Comparison of ENCODE assay signal across 18 cellular contexts in the genomic region with DNA sequence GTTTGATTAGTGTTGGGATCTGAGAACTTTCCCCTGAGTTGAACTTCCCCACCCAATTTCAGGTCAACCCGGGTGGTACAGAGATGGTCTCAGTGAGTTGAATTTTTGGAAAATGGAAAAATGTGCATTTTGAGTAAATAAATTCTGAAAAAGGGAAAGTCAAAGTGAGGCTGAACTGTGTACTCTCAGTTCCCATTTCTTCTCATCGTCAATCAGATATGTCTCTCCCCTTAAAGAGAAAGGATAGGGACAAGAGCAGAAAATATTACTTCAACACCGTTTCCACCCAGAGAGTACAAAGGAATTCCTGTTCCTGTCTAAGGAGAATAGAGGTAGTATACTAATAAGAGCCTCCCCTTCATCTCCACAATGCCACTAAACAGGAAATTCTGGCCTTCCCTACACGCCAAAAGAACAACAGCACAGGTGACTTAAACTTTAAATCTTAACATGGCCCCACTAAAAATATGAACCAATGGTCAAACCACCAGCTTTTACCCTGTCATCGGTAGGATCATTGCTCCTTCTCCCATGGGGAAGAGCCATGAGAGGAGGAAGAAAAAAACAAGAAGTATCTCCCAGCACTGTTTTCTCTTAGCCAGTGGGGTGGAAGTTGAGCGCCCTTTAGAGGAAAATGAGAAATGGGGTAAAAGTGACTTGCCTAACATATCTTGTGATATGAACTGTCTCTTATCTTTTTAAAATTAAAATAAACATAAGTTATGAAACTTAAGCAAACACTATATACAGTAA. TPM values are rescaled to one million over a fixed set of nuclear protein-coding genes. Genes with fewer than 3 reads are reported as not detected.
DNase-seq lines count a peak whose midpoint lies in the region; ATAC-seq and TF ChIP-seq lines count a peak whose summit lies in the region.
"Had no signal": no experiment of that assay in that cellular context is flagged by ENCODE, and none has a peak within 500 bp of the region (broad histone marks: within the 10 kb centered on the region; RNA-seq: fewer than 3 reads in every experiment).

No MANE protein-coding gene starts in this region.

- no peak for TF ChIP-seq CTCF in lower lobe of right lung (IDR thresholded peaks at IDR 0.05)
- no peak for TF ChIP-seq CTCF in RWPE1 (conservative IDR thresholded peaks at IDR 0.05; ENCODE audit: low read depth)

- ATAC-seq in GM18511 (IDR thresholded peaks at IDR 0.05; ENCODE audit: unreplicated experiment) (peak; percentile 68), lower lobe of right lung (peak; percentile 54 to 62), GM19023 (IDR thresholded peaks at IDR 0.05; ENCODE audit: unreplicated experiment) (no peak)
- ATAC-seq: GM23338 had no signal

- H3K27ac Mint-ChIP-seq in activated CD4-positive, alpha-beta T cell treated with anti-CD3 and anti-CD28 coated beads, Interleukin-2, amount 10 ng/mL, durations not matched to agents 24 days and 14 days, result no peak overlapping the region
- H3K27ac Mint-ChIP-seq: CD8-positive, alpha-beta memory T cell; GM23338 had no signal

- H3K4me1 Mint-ChIP-seq in activated CD4-positive, alpha-beta T cell treated with anti-CD3 and anti-CD28 coated beads, Interleukin-2, amount 10 ng/mL, durations not matched to agents 24 days and 14 days, result no peaks in the 10 kb centered on the region
- H3K4me1 Mint-ChIP-seq: CD8-positive, alpha-beta memory T cell had no signal

- H3K4me3 ChIP-seq in lower lobe of right lung, result no peak overlapping the region
- H3K4me3 ChIP-seq: GM23338 had no signal

- DNase-seq in CD1c-positive myeloid dendritic cell (ENCODE audit: extremely low spot score) (peak; percentile 19), MV-4-11 (lab: John Stamatoyannopoulos, UW) (peak; percentile 6), lower lobe of right lung (no peak), RWPE1 (ENCODE audit: low spot score) (no peak)
- no peak for DNase-seq in activated CD4-positive, alpha-beta T cell treated with anti-CD3 and anti-CD28 coated beads, Interleukin-2, amount 10 ng/mL, durations not matched to agents 24 days and 14 days
- DNase-seq: BE2C; Caco-2; CD8-positive, alpha-beta memory T cell; DMS53; GF-D8; H7; IMR-90; KBM-7 had no signal

- no peaks in the 10 kb centered on the region for H3K9me3 Mint-ChIP-seq in activated CD4-positive, alpha-beta T cell treated with anti-CD3 and anti-CD28 coated beads, Interleukin-2, amount 10 ng/mL, durations not matched to agents 24 days and 14 days
- H3K9me3 Mint-ChIP-seq: CD8-positive, alpha-beta memory T cell; GM23338 had no signal

- H3K4me3 Mint-ChIP-seq in activated CD4-positive, alpha-beta T cell treated with anti-CD3 and anti-CD28 coated beads, Interleukin-2, amount 10 ng/mL, durations not matched to agents 24 days and 14 days, result no peak overlapping the region
- H3K4me3 Mint-ChIP-seq: CD8-positive, alpha-beta memory T cell; GM23338 had no signal

- H3K27ac ChIP-seq in lower lobe of right lung, result no peak overlapping the region
- no peak overlapping the region for H3K27ac ChIP-seq in RWPE1
- H3K27ac ChIP-seq: C4-2B had no signal

- no peaks in the 10 kb centered on the region for H3K27me3 ChIP-seq in lower lobe of right lung (ENCODE audit: low read depth)
- H3K27me3 ChIP-seq: BE2C had no signal

- H3K36me3 Mint-ChIP-seq in activated CD4-positive, alpha-beta T cell treated with anti-CD3 and anti-CD28 coated beads, Interleukin-2, amount 10 ng/mL, durations not matched to agents 24 days and 14 days (ENCODE audit: low read depth), result no peaks in the 10 kb centered on the region
- H3K36me3 Mint-ChIP-seq: CD8-positive, alpha-beta memory T cell had no signal

- H3K36me3 ChIP-seq in lower lobe of right lung, result no peaks in the 10 kb centered on the region
- H3K36me3 ChIP-seq: BE2C had no signal

- peaks cover 7% of the 10 kb centered on the region for H3K27me3 Mint-ChIP-seq in activated CD4-positive, alpha-beta T cell treated with anti-CD3 and anti-CD28 coated beads, Interleukin-2, amount 10 ng/mL, durations not matched to agents 24 days and 14 days

- POLR2A ChIA-PET in RWPE1 (lab: Yijun Ruan, JAX; ENCODE audit: low non-redundant PET), result no interaction called here

- H3K9me3 ChIP-seq in lower lobe of right lung, result no peaks in the 10 kb centered on the region
- H3K9me3 ChIP-seq: BE2C, Caco-2 had no signal

- no peaks in the 10 kb centered on the region for H3K4me1 ChIP-seq in lower lobe of right lung
- H3K4me1 ChIP-seq: BE2C, Caco-2 had no signal

- CTCF ChIA-PET in RWPE1 (lab: Yijun Ruan, JAX), result interaction anchor here (0.8 kb wide), 1 partner anchor 9 kb away, joined by 5 read pairs; no protein-coding TSS in a partner anchor

- intact Hi-C loops in lower lobe of right lung (cut with DNase I), result no loop called here
- intact Hi-C loops in activated CD4-positive, alpha-beta T cell treated with anti-CD3 and anti-CD28 coated beads, Interleukin-2, amount 10 ng/mL, durations not matched to agents 24 days and 14 days (cut with micrococcal nuclease), result no loop called here

RNA-seq across cellular contexts. Expression of a gene that starts 30.3 kb away (rescaled TPM):
- total RNA-seq in lower lobe of right lung, result 18.2 TPM
- not detected in 2 replicates for total RNA-seq in activated CD4-positive, alpha-beta T cell treated with anti-CD3 and anti-CD28 coated beads, Interleukin-2, amount 10 ng/mL, durations not matched to agents 24 days and 14 days
- total RNA-seq: Caco-2; CD8-positive, alpha-beta memory T cell; HT-29 had no signal

Comparison
In these comparisons a context has a peak if more than half of its experiments do, and no peak if none do; other contexts are left out.
1. DNase-seq: peak in CD1c-positive myeloid dendritic cell (single experiment) and MV-4-11 (single experiment); none in lower lobe of right lung (single experiment), RWPE1 (single experiment) and activated CD4-positive, alpha-beta T cell treated with anti-CD3 and anti-CD28 coated beads, Interleukin-2, amount 10 ng/mL, durations not matched to agents 24 days and 14 days (single experiment).
2. RNA of a gene that starts 30.3 kb away (total RNA-seq): 18.2 TPM in lower lobe of right lung (single experiment); not detected in activated CD4-positive, alpha-beta T cell treated with anti-CD3 and anti-CD28 coated beads, Interleukin-2, amount 10 ng/mL, durations not matched to agents 24 days and 14 days; every median in the first group is over 10 times any median in the second.